Comparison of ENCODE assay signal across 8 cellular contexts in genomic region chr1:40449684-40450490, GRCh38. TPM values are rescaled to one million over a fixed set of nuclear protein-coding genes. Genes with fewer than 3 reads are reported as not detected.
A peak's percentile ranks its signal among the peaks of the same experiment; 100 is the strongest.
DNase-seq lines count a peak whose midpoint lies in the region; ATAC-seq and TF ChIP-seq lines count a peak whose summit lies in the region.

Gene ZFP69B (plus strand): TSS chr1:40450476. CDS start chr1:40450962, 486 bp downstream.

- DNase-seq in LHCN-M2 (ENCODE audit: low read depth) = peak; percentile 89
- DNase-seq in RKO (ENCODE audit: low spot score) = peak; percentile 93
- peak; percentile 86 for DNase-seq in activated T-helper 2 cell treated with anti-CD3 and anti-CD28 coated beads, Interferon-gamma antibody, Interleukin-2, Interleukin-4, amounts not matched to agents 10 μg/mL and 5 μg/mL and 100 μg/mL, durations not matched to agents 14 hours and 24 hours and 36 hours (ENCODE audit: low spot score)
- DNase-seq in fibroblast of pulmonary artery (ENCODE audit: low read depth) = peak; percentile 93
- peak; percentile 98 for DNase-seq in natural killer cell treated with Interleukin-12 subunit alpha and Interleukin-12 subunit beta and Interleukin-15 and Interleukin-18, amount 100 ng/mL, for 72 hours (ENCODE audit: low spot score)
- DNase-seq in stimulated activated naive CD4-positive, alpha-beta T cell (lab: John Stamatoyannopoulos, UW) = peak; percentile 62 to 82 (median 76)

- H3K4me3 ChIP-seq in DOHH2 (ENCODE audit: low read length) (peak within 1 kb of the TSS; percentile 95), fibroblast of pulmonary artery (replicated peaks; ENCODE audit: low read depth, low read length) (peak within 1 kb of the TSS; percentile 76)

- peak within 1 kb of the TSS; percentile 99 for H3K4me2 ChIP-seq in DOHH2 (ENCODE audit: low read length)

- peak within 1 kb of the TSS; percentile 86 for H3K27ac Mint-ChIP-seq in activated T-helper 2 cell treated with anti-CD3 and anti-CD28 coated beads, Interferon-gamma antibody, Interleukin-2, Interleukin-4, amounts not matched to agents 10 μg/mL and 5 μg/mL and 100 μg/mL, durations not matched to agents 14 hours and 24 hours and 36 hours
- peak within 1 kb of the TSS; percentile 97 for H3K27ac Mint-ChIP-seq in natural killer cell treated with Interleukin-12 subunit alpha and Interleukin-12 subunit beta and Interleukin-15 and Interleukin-18, amount 100 ng/mL, for 72 hours

- H3K36me3 ChIP-seq in DOHH2 (ENCODE audit: control insufficient read depth, low read length) = peaks cover 19% of the 10 kb centered on the region

- peaks cover 27% of the 10 kb centered on the region for H3K4me1 ChIP-seq in DOHH2 (ENCODE audit: control insufficient read depth, low read length)

- H3F3A ChIP-seq in DOHH2 (ENCODE audit: control insufficient read depth, insufficient read depth) = peaks cover 6% of the 10 kb centered on the region

- no peaks in the 10 kb centered on the region for H3K27me3 Mint-ChIP-seq in activated T-helper 2 cell treated with anti-CD3 and anti-CD28 coated beads, Interferon-gamma antibody, Interleukin-2, Interleukin-4, amounts not matched to agents 10 μg/mL and 5 μg/mL and 100 μg/mL, durations not matched to agents 14 hours and 24 hours and 36 hours (ENCODE audit: low read depth)
- no peaks in the 10 kb centered on the region for H3K27me3 Mint-ChIP-seq in natural killer cell treated with Interleukin-12 subunit alpha and Interleukin-12 subunit beta and Interleukin-15 and Interleukin-18, amount 100 ng/mL, for 72 hours

- peaks cover 28% of the 10 kb centered on the region for H3K4me1 Mint-ChIP-seq in activated T-helper 2 cell treated with anti-CD3 and anti-CD28 coated beads, Interferon-gamma antibody, Interleukin-2, Interleukin-4, amounts not matched to agents 10 μg/mL and 5 μg/mL and 100 μg/mL, durations not matched to agents 14 hours and 24 hours and 36 hours (ENCODE audit: low read depth)
- H3K4me1 Mint-ChIP-seq in natural killer cell treated with Interleukin-12 subunit alpha and Interleukin-12 subunit beta and Interleukin-15 and Interleukin-18, amount 100 ng/mL, for 72 hours (ENCODE audit: low read depth in 2 of 2) = peaks cover 21 to 24% of the 10 kb centered on the region in 2 donors

- H4K20me1 ChIP-seq in DOHH2 (ENCODE audit: control insufficient read depth, insufficient read depth, low read depth, low read length) = no peaks in the 10 kb centered on the region

- peak within 1 kb of the TSS; percentile 82 for H3K4me3 Mint-ChIP-seq in activated T-helper 2 cell treated with anti-CD3 and anti-CD28 coated beads, Interferon-gamma antibody, Interleukin-2, Interleukin-4, amounts not matched to agents 10 μg/mL and 5 μg/mL and 100 μg/mL, durations not matched to agents 14 hours and 24 hours and 36 hours (ENCODE audit: low read depth)
- peak within 1 kb of the TSS; percentile 93 for H3K4me3 Mint-ChIP-seq in natural killer cell treated with Interleukin-12 subunit alpha and Interleukin-12 subunit beta and Interleukin-15 and Interleukin-18, amount 100 ng/mL, for 72 hours

- peak; percentile 75 for ATAC-seq in GM21825 (IDR thresholded peaks at IDR 0.05; ENCODE audit: unreplicated experiment)
- ATAC-seq in natural killer cell treated with Interleukin-12 subunit alpha and Interleukin-12 subunit beta and Interleukin-15 and Interleukin-18, amount 100 ng/mL, for 72 hours = peak; percentile 91 to 93

- H3K9me3 Mint-ChIP-seq in activated T-helper 2 cell treated with anti-CD3 and anti-CD28 coated beads, Interferon-gamma antibody, Interleukin-2, Interleukin-4, amounts not matched to agents 10 μg/mL and 5 μg/mL and 100 μg/mL, durations not matched to agents 14 hours and 24 hours and 36 hours = peaks cover 59% of the 10 kb centered on the region
- peaks cover 19% of the 10 kb centered on the region for H3K9me3 Mint-ChIP-seq in natural killer cell treated with Interleukin-12 subunit alpha and Interleukin-12 subunit beta and Interleukin-15 and Interleukin-18, amount 100 ng/mL, for 72 hours

- H3K79me2 ChIP-seq in DOHH2 (ENCODE audit: control insufficient read depth, low read length) = peaks cover 26% of the 10 kb centered on the region

- TF ChIP-seq CTCF in DOHH2 (IDR thresholded peaks at IDR 0.05; ENCODE audit: low read depth, low read length, poor library complexity, severe bottlenecking) (peak; percentile 29), fibroblast of pulmonary artery (IDR thresholded peaks at IDR 0.05; ENCODE audit: low read length, missing control alignments) (no peak)

- intact Hi-C loops in activated T-helper 2 cell treated with anti-CD3 and anti-CD28 coated beads, Interferon-gamma antibody, Interleukin-2, Interleukin-4, amounts not matched to agents 10 μg/mL and 5 μg/mL and 100 μg/mL, durations not matched to agents 14 hours and 24 hours and 36 hours (cut with micrococcal nuclease) = loop anchor here (1.0 to 5.0 kb wide), 4 partner anchors 65 to 242 kb away; partner anchors contain the start of gene ZNF684

- no peaks in the 10 kb centered on the region for H3K27me3 ChIP-seq in DOHH2 (ENCODE audit: control insufficient read depth, low read length)

- H3K9me3 ChIP-seq in DOHH2 (ENCODE audit: control insufficient read depth, insufficient read depth, low read length) = peaks cover 15% of the 10 kb centered on the region; the same call in 1 of the 2 replicates

- H3K27ac ChIP-seq in DOHH2 (ENCODE audit: low read depth, low read length) = peak within 1 kb of the TSS; percentile 68

- peaks cover 61% of the 10 kb centered on the region for H3K36me3 Mint-ChIP-seq in activated T-helper 2 cell treated with anti-CD3 and anti-CD28 coated beads, Interferon-gamma antibody, Interleukin-2, Interleukin-4, amounts not matched to agents 10 μg/mL and 5 μg/mL and 100 μg/mL, durations not matched to agents 14 hours and 24 hours and 36 hours (ENCODE audit: low read depth)
- peaks cover 47% of the 10 kb centered on the region for H3K36me3 Mint-ChIP-seq in natural killer cell treated with Interleukin-12 subunit alpha and Interleukin-12 subunit beta and Interleukin-15 and Interleukin-18, amount 100 ng/mL, for 72 hours

- no peaks in the 10 kb centered on the region for H3K9me2 ChIP-seq in DOHH2 (replicated peaks; ENCODE audit: control insufficient read depth, low read length)

RNA-seq across cellular contexts. Expression of gene ZFP69B, which starts in this region (rescaled TPM):
- total RNA-seq in LHCN-M2 (2014; rRNA removed) = 4.9 and 6.8 TPM in 2 replicates
- polyA plus RNA-seq in LHCN-M2 (2012) = 1.6 TPM
- total RNA-seq in activated T-helper 2 cell treated with anti-CD3 and anti-CD28 coated beads, Interferon-gamma antibody, Interleukin-2, Interleukin-4, amounts not matched to agents 10 μg/mL and 5 μg/mL and 100 μg/mL, durations not matched to agents 14 hours and 24 hours and 36 hours = 4.7 and 5.4 TPM in 2 replicates
- total RNA-seq in natural killer cell treated with Interleukin-12 subunit alpha and Interleukin-12 subunit beta and Interleukin-15 and Interleukin-18, amount 100 ng/mL, for 72 hours = 1 to 10 TPM; 4.0 to 6.2 TPM

Comparison
In these comparisons a context has a peak if more than half of its experiments do, and no peak if none do; other contexts are left out.
1. Peak in every context shown above with its lines: DNase-seq, ATAC-seq, H3K4me3 ChIP-seq and H3K27ac ChIP-seq.